1 cellular context compared by ENCODE assay signal in genomic region chr1:19664453-19665043, GRCh38.
TF ChIP-seq lines count a peak whose summit lies in the region.

Gene HTR6 (plus strand): TSS chr1:19664875. CDS start chr1:19665754, 879 bp downstream.

TF ChIP-seq in HepG2, 621 proteins besides CTCF, POLR2A, EP300 and RAD21:
- no peak for TF ChIP-seq SNAI1 (CRISPR knock-in tag; IDR thresholded peaks at IDR 0.05; ENCODE audit: borderline replicate concordance)
- no peak for TF ChIP-seq RXRB (CRISPR knock-in tag; IDR thresholded peaks at IDR 0.05; ENCODE audit: borderline replicate concordance)
- no peak for TF ChIP-seq ZNF777 (CRISPR knock-in tag; IDR thresholded peaks at IDR 0.05)
- TF ChIP-seq PAWR (CRISPR knock-in tag; IDR thresholded peaks at IDR 0.05; ENCODE audit: borderline replicate concordance) = no peak
- no peak for TF ChIP-seq CBX1 (IDR thresholded peaks at IDR 0.05; ENCODE audit: low read depth)
- no peak for TF ChIP-seq BATF2 (CRISPR knock-in tag; IDR thresholded peaks at IDR 0.05)
- TF ChIP-seq ZC3H13 (CRISPR knock-in tag; IDR thresholded peaks at IDR 0.05) = no peak
- TF ChIP-seq ZNF251 (CRISPR knock-in tag; IDR thresholded peaks at IDR 0.05) = no peak
- TF ChIP-seq ZMYM3 (CRISPR knock-in tag; IDR thresholded peaks at IDR 0.05) = peak; percentile 69; the same call in 1 of the 2 replicates
- TF ChIP-seq KLF11 (CRISPR knock-in tag; IDR thresholded peaks at IDR 0.05) = no peak
- no peak for TF ChIP-seq TERF1 (CRISPR knock-in tag; IDR thresholded peaks at IDR 0.05)
- peak; percentile 18; the same call in 1 of the 2 replicates for TF ChIP-seq PATZ1 (CRISPR knock-in tag; IDR thresholded peaks at IDR 0.05)
- no peak for TF ChIP-seq RARA (CRISPR knock-in tag; IDR thresholded peaks at IDR 0.05)
- no peak for TF ChIP-seq YEATS4 (CRISPR knock-in tag; IDR thresholded peaks at IDR 0.05; ENCODE audit: borderline replicate concordance)
- no peak for TF ChIP-seq FOSL2 (CRISPR knock-in tag; IDR thresholded peaks at IDR 0.05)
- TF ChIP-seq ZNF629 (CRISPR knock-in tag; conservative IDR thresholded peaks at IDR 0.05) = peak; percentile 95
- no peak for TF ChIP-seq NFKB2 (CRISPR knock-in tag; IDR thresholded peaks at IDR 0.05; ENCODE audit: borderline replicate concordance)
- TF ChIP-seq ZBTB7A (CRISPR knock-in tag; IDR thresholded peaks at IDR 0.05) = no peak
- no peak for TF ChIP-seq MLXIP (CRISPR knock-in tag; IDR thresholded peaks at IDR 0.05; ENCODE audit: borderline replicate concordance)
